In the genomic region with DNA sequence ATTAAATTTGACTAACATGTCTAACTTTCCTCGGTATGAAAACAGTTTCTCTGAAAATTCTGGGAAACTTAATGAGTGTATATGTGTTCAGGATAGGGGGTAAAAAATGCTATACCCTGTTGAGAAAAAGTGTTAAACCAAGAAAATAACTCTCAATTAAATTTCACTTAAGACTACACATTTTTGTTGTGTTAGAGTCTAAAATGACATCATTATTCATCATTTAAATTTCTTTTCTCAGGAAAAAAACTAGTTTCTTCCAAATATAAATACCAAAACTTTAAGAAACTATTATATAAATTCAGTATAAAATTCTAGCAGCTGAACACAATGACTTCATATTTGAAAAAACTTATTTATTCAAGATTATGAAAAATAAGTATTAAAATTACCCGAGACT, we compare ENCODE assay signal across 23 cellular contexts.
"Had no signal": no experiment of that assay in that cellular context is flagged by ENCODE, and none has a peak within 500 bp of the region (broad histone marks: within the 10 kb centered on the region; RNA-seq: fewer than 3 reads in every experiment).

No MANE protein-coding gene starts in this region.

- H3K4me3 ChIP-seq: ascending aorta, heart left ventricle, left ventricle myocardium inferior, lung, mucosa of descending colon, suprapubic skin, tibial nerve had no signal

- H3K27ac ChIP-seq: ascending aorta, left ventricle myocardium inferior, suprapubic skin, tibial nerve had no signal

- ATAC-seq: effector memory CD8-positive, alpha-beta T cell; heart left ventricle; mucosa of descending colon; natural killer cell treated with Interleukin-12 subunit alpha and Interleukin-12 subunit beta and Interleukin-15 and Interleukin-18, amount 100 ng/mL, for 72 hours; stimulated activated naive B cell treated with anti-CD40 and anti-IgM and Interleukin-4, amounts not matched to agents 10 μg/mL and 1 μg/mL and 100 μg/mL, for 72 hours had no signal

- DNase-seq: activated CD4-positive, alpha-beta memory T cell treated with anti-CD3 and anti-CD28 coated beads, Interleukin-2, amount 10 ng/mL, durations not matched to agents 7 days and 5 days; activated CD4-positive, alpha-beta T cell treated with anti-CD3 and anti-CD28 coated beads for 1 hour; activated CD4-positive, alpha-beta T cell treated with anti-CD3 and anti-CD28 coated beads, Interleukin-2, amount 10 ng/mL, durations not matched to agents 7 days and 5 days; activated CD8-positive, alpha-beta memory T cell treated with anti-CD3 and anti-CD28 coated beads, Interleukin-2, amount 50 U/mL, for 48 hours; activated gamma-delta T cell; activated naive CD4-positive, alpha-beta T cell treated with anti-CD3 and anti-CD28 coated beads, Interleukin-2, amount 10 ng/mL, durations not matched to agents 7 days and 5 days; activated naive CD8-positive, alpha-beta T cell treated with anti-CD3 and anti-CD28 coated beads, Interleukin-2, amount 10 ng/mL, durations not matched to agents 7 days and 5 days; activated T-cell treated with anti-CD3 and anti-CD28 coated beads, Interleukin-2, amount 50 U/mL, for 24 hours; cortex of kidney; effector memory CD8-positive, alpha-beta T cell; erythroblast; heart left ventricle; left ventricle myocardium inferior; mucosa of descending colon; stimulated activated CD4-positive, alpha-beta T cell treated with anti-CD3 and anti-CD28 coated beads, Interleukin-15, amount 100 ng/mL, for 24 hours; stimulated activated CD4-positive, alpha-beta T cell treated with anti-CD3 and anti-CD28 coated beads, Interleukin-2, amount 100 ng/mL, for 24 hours; stimulated activated naive B cell treated with anti-CD40 and anti-IgM and Interleukin-4, amounts not matched to agents 10 μg/mL and 1 μg/mL and 100 μg/mL, for 72 hours; T-helper 2 cell had no signal

- H3K9me3 ChIP-seq: mucosa of descending colon, suprapubic skin had no signal

- H3K27me3 ChIP-seq: ascending aorta, heart left ventricle, suprapubic skin, tibial nerve had no signal

- H3K4me1 ChIP-seq: ascending aorta, heart left ventricle, left ventricle myocardium inferior, tibial nerve had no signal
